8 cellular contexts compared by ENCODE assay signal in the genomic region with DNA sequence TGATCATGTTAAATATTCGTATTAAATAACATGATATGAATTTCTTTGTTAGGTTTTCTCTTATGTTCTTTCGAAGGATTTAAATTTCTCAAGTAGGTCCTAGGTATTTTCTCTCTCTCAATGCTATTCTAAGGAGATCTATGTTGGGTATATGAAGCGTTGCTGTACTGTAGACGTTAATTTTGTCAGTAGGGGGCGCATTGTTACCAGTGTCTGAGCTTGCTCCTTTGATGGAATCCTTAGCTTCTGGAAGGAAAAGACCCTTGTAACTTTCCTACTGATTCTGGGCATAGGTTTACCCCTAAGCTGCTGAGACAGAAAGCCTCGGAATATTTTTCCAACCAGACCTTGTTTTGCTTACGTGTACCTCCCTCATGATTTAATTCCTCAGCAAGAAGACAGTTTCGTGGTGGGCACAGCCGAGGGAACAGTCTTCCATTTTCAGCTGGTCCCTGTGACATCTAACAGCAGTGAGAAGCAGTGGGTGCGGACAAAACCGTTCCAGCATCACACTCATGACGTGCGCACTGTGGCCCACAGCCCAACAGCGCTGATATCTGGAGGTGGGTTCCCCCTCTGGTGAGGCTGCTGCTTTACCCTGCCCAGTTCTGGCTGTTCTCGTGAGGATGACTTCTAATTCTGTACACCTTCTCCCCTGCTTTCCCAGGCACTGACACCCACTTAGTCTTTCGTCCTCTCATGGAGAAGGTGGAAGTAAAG. TPM values are rescaled to one million over a fixed set of nuclear protein-coding genes. Genes with fewer than 3 reads are reported as not detected.
A peak's percentile ranks its signal among the peaks of the same experiment; 100 is the strongest.
DNase-seq lines count a peak whose midpoint lies in the region; ATAC-seq and TF ChIP-seq lines count a peak whose summit lies in the region.

No MANE protein-coding gene starts in this region.

- H3K27ac Mint-ChIP-seq in T-helper 2 cell treated with Interferon-gamma antibody and Interleukin-4, amounts not matched to agents 5 μg/mL and 100 μg/mL, for 36 hours: no peak overlapping the region

- H3K4me1 ChIP-seq in colonic mucosa: no peaks in the 10 kb centered on the region
- no peaks in the 10 kb centered on the region for H3K4me1 ChIP-seq in left lung

- peak; percentile 12 for DNase-seq in stimulated activated CD4-positive, alpha-beta T cell treated with anti-CD3 and anti-CD28 coated beads, Interleukin-12 subunit alpha, Interleukin-12 subunit beta, amount 100 ng/mL, for 4 hours
- DNase-seq in stimulated activated CD4-positive, alpha-beta T cell treated with anti-CD3 and anti-CD28 coated beads, Interleukin-4, amount 100 ng/mL, for 1 hour: no peak
- DNase-seq in NCI-H1417 treated with DMSO at 0.1 percent for 48 hours (lab: John Stamatoyannopoulos, UW): peak; percentile 15
- peak; percentile 38 for DNase-seq in T-helper 2 cell treated with Interferon-gamma antibody and Interleukin-4, amounts not matched to agents 5 μg/mL and 100 μg/mL, for 36 hours (ENCODE audit: low spot score)
- peak; percentile 74 for DNase-seq in colonic mucosa
- DNase-seq in left lung: no peak
- peak; percentile 2 for DNase-seq in stimulated activated naive CD4-positive, alpha-beta T cell treated with Interleukin-2 at 50 U/mL for 16 hours (lab: John Stamatoyannopoulos, UW)

- no peaks in the 10 kb centered on the region for H3K4me1 Mint-ChIP-seq in T-helper 2 cell treated with Interferon-gamma antibody and Interleukin-4, amounts not matched to agents 5 μg/mL and 100 μg/mL, for 36 hours (ENCODE audit: low read depth)

- H3K4me3 Mint-ChIP-seq in T-helper 2 cell treated with Interferon-gamma antibody and Interleukin-4, amounts not matched to agents 5 μg/mL and 100 μg/mL, for 36 hours: no peak overlapping the region

- no peaks in the 10 kb centered on the region for H3K27me3 ChIP-seq in colonic mucosa
- H3K27me3 ChIP-seq in left lung: no peaks in the 10 kb centered on the region

- no peaks in the 10 kb centered on the region for H3K9me3 Mint-ChIP-seq in T-helper 2 cell treated with Interferon-gamma antibody and Interleukin-4, amounts not matched to agents 5 μg/mL and 100 μg/mL, for 36 hours

- no peaks in the 10 kb centered on the region for H3K36me3 ChIP-seq in colonic mucosa
- H3K36me3 ChIP-seq in left lung: peaks cover 0 to 97% of the 10 kb centered on the region in 2 donors

- intact Hi-C loops in colonic mucosa (cut with DNase I): loop anchor here (2.0 kb wide), 1 partner anchor 138 kb away; no protein-coding TSS in a partner anchor
- intact Hi-C loops in left lung (cut with DNase I): loop anchor here in 1 of 2 donors (5.0 kb wide), 1 partner anchor 137 kb away; no protein-coding TSS in a partner anchor

- H3K4me3 ChIP-seq in colonic mucosa (no peak overlapping the region), left lung (no peak overlapping the region)

- H3K9ac ChIP-seq in colonic mucosa (ENCODE audit: low read depth in 2 of 2, low read length in 2 of 2): no peak overlapping the region

- H3K27ac ChIP-seq in colonic mucosa (no peak overlapping the region), left lung (no peak overlapping the region)

- no peaks in the 10 kb centered on the region for H3K9me3 ChIP-seq in colonic mucosa
- no peaks in the 10 kb centered on the region for H3K9me3 ChIP-seq in left lung

- H3K27me3 Mint-ChIP-seq in T-helper 2 cell treated with Interferon-gamma antibody and Interleukin-4, amounts not matched to agents 5 μg/mL and 100 μg/mL, for 36 hours (ENCODE audit: low read depth): no peaks in the 10 kb centered on the region

- ATAC-seq in left lung (peak; percentile 97), GM18907 (IDR thresholded peaks at IDR 0.05; ENCODE audit: unreplicated experiment) (no peak)

- H3K36me3 Mint-ChIP-seq in T-helper 2 cell treated with Interferon-gamma antibody and Interleukin-4, amounts not matched to agents 5 μg/mL and 100 μg/mL, for 36 hours (ENCODE audit: low read depth): peaks cover 42% of the 10 kb centered on the region

- TF ChIP-seq CTCF in colonic mucosa (IDR thresholded peaks at IDR 0.05): peak; percentile 79
- TF ChIP-seq CTCF in left lung (IDR thresholded peaks at IDR 0.05): peak; percentile 78

RNA-seq across cellular contexts. Expression of a gene that starts 17.9 kb away (rescaled TPM):
- total RNA-seq in colonic mucosa: 10 to 100 TPM; 19.2 to 32.9 TPM
- total RNA-seq in left lung: 10 to 100 TPM; 24.7 to 45.5 TPM

RNA-seq across cellular contexts. Expression of a gene that starts 17.9 kb away (rescaled TPM):
- 100 to 1,000 TPM in 1 of 2 donors, 10 to 100 TPM in 1; 82.9 to 143 TPM for total RNA-seq in colonic mucosa
- total RNA-seq in left lung: 10 to 100 TPM; 93.4 to 94.1 TPM

RNA-seq across cellular contexts. Expression of a gene that starts 36.7 kb away (rescaled TPM):
- total RNA-seq in colonic mucosa (10 to 100 TPM; 34.5 to 34.8 TPM), left lung (10 to 100 TPM; 38.4 to 47.3 TPM)

RNA-seq across cellular contexts. Expression of a gene that starts 44.9 kb away (rescaled TPM):
- total RNA-seq in colonic mucosa (10 to 100 TPM in 1 of 2 donors, 1 to 10 TPM in 1; 5.1 to 19.9 TPM), left lung (10 to 100 TPM; 13.3 to 40.2 TPM)

Comparison
In these comparisons a context has a peak if more than half of its experiments do, and no peak if none do; other contexts are left out.
1. DNase-seq: peak in stimulated activated CD4-positive, alpha-beta T cell treated with anti-CD3 and anti-CD28 coated beads, Interleukin-12 subunit alpha, Interleukin-12 subunit beta, amount 100 ng/mL, for 4 hours (single experiment), NCI-H1417 treated with DMSO at 0.1 percent for 48 hours (single experiment), T-helper 2 cell treated with Interferon-gamma antibody and Interleukin-4, amounts not matched to agents 5 μg/mL and 100 μg/mL, for 36 hours (single experiment), colonic mucosa (single experiment) and stimulated activated naive CD4-positive, alpha-beta T cell treated with Interleukin-2 at 50 U/mL for 16 hours (single experiment); none in stimulated activated CD4-positive, alpha-beta T cell treated with anti-CD3 and anti-CD28 coated beads, Interleukin-4, amount 100 ng/mL, for 1 hour (single experiment) and left lung (0 of 2).